In genomic region chr2:172021955-172022354, GRCh38 we compare ENCODE assay signal across 1 cellular context.
A peak's percentile ranks its signal among the peaks of the same experiment; 100 is the strongest.
TF ChIP-seq lines count a peak whose summit lies in the region.

No MANE protein-coding gene starts in this region.

TF ChIP-seq in HEK293, 187 proteins besides CTCF, POLR2A, EP300 and RAD21 (continued from another document):
- TF ChIP-seq ZBTB49 (tag by site-specific recombination; IDR thresholded peaks at IDR 0.05; ENCODE audit: low read depth) (no peak), IKZF3 (tag by site-specific recombination; IDR thresholded peaks at IDR 0.05) (peak; percentile 67), ZSCAN5A (tag by site-specific recombination; IDR thresholded peaks at IDR 0.05) (no peak)
